Comparison of ENCODE assay signal across 25 cellular contexts in the genomic region with DNA sequence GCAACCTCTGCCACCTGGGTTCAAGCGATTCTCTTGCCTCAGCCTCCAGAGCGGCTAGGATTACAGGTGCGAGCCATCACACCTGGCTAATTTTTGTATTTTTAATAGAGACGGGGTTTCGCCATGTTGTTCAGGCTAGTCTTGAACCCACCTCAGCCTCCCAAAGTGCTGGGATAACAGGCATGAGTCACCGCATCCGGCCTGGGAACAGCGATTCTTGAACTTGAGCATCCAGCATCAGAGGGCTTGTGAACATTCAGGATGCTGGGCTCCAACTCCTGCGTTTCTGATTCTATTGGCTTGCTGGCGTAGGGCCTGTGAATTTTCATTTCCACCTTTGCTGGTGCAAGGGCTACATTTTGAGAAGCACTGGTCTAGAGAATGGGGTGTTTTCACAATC. TPM values are rescaled to one million over a fixed set of nuclear protein-coding genes. Genes with fewer than 3 reads are reported as not detected.
DNase-seq lines count a peak whose midpoint lies in the region; ATAC-seq, FAIRE-seq and TF ChIP-seq lines count a peak whose summit lies in the region.
"Had no signal": no experiment of that assay in that cellular context is flagged by ENCODE, and none has a peak within 500 bp of the region (broad histone marks: within the 10 kb centered on the region; RNA-seq: fewer than 3 reads in every experiment).

No MANE protein-coding gene starts in this region.

- intact Hi-C loops in right lobe of liver (cut with DNase I): no loop called here

- no peak for TF ChIP-seq CTCF in astrocyte (IDR thresholded peaks at IDR 0.05; ENCODE audit: insufficient read depth, low read depth, low read length)
- TF ChIP-seq CTCF in right lobe of liver (IDR thresholded peaks at IDR 0.05): no peak

- no peak overlapping the region for H3K9ac ChIP-seq in astrocyte (ENCODE audit: low read length)
- no peak overlapping the region for H3K9ac ChIP-seq in subcutaneous abdominal adipose tissue (ENCODE audit: low read length in 5 of 5)

- no peak overlapping the region for H2AFZ ChIP-seq in astrocyte (ENCODE audit: low read depth, low read length)

- 94% methylated on average over 8 of the region's 10 CpGs for WGBS in right lobe of liver (ENCODE audit: insufficient coverage, low coverage, low lambda C conversion rate, missing lambda C conversion rate)

- no peak for FAIRE-seq in astrocyte (lab: Jason Lieb, UNC)
- FAIRE-seq: GM19239 had no signal

- TF ChIP-seq POLR2A in right lobe of liver (IDR thresholded peaks at IDR 0.05): no peak

- no peaks in the 10 kb centered on the region for H3K36me3 Mint-ChIP-seq in astrocyte (ENCODE audit: low read depth, unreplicated experiment)
- H3K36me3 Mint-ChIP-seq: activated naive CD8-positive, alpha-beta T cell treated with anti-CD3 and anti-CD28 coated beads, Interleukin-2, amount 10 ng/mL, durations not matched to agents 7 days and 5 days had no signal

- H3K4me1 Mint-ChIP-seq in astrocyte (ENCODE audit: low read depth, unreplicated experiment): peaks cover 27% of the 10 kb centered on the region

- DNase-seq in Daoy (ENCODE audit: low read depth) (peak; percentile 57), astrocyte (ENCODE audit: low read depth) (no peak), right lobe of liver (no peak), inferior parietal cortex (ENCODE audit: extremely low spot score) (no peak), NCI-H2171 (lab: John Stamatoyannopoulos, UW) (no peak), OCI-M2 (lab: John Stamatoyannopoulos, UW; ENCODE audit: unreplicated experiment) (no peak)
- DNase-seq: activated CD4-positive, CD25-positive, alpha-beta regulatory T cell treated with anti-CD3 and anti-CD28 coated beads, Interleukin-2, amount 50 U/mL, for 72 hours; activated CD8-positive, alpha-beta T cell treated with anti-CD3 and anti-CD28 coated beads, Interleukin-2, amount 10 ng/mL, durations not matched to agents 7 days and 5 days; activated effector memory CD4-positive, alpha-beta T cell treated with anti-CD3 and anti-CD28 coated beads, Interleukin-2, amount 50 U/mL, for 16 hours; activated naive CD8-positive, alpha-beta T cell treated with anti-CD3 and anti-CD28 coated beads, Interleukin-2, amount 10 ng/mL, durations not matched to agents 7 days and 5 days; activated T-cell treated with anti-CD3 and anti-CD28 coated beads for 4 hours; Calu3; foreskin fibroblast; heart right ventricle; KG1; MM.1S; NCI-H1417 treated with DMSO at 0.1 percent for 48 hours; NCI-H526; T-helper 1 cell; upper lobe of right lung had no signal

- H3K9me3 ChIP-seq in astrocyte (ENCODE audit: insufficient read depth, low read depth, low read length): no peaks in the 10 kb centered on the region
- H3K9me3 ChIP-seq in right lobe of liver: no peaks in the 10 kb centered on the region
- no peaks in the 10 kb centered on the region for H3K9me3 ChIP-seq in subcutaneous abdominal adipose tissue (ENCODE audit: control insufficient read depth in 5 of 5, low read length in 5 of 5)
- H3K9me3 ChIP-seq: heart right ventricle, upper lobe of right lung had no signal

- H3K79me2 ChIP-seq in astrocyte (ENCODE audit: insufficient read depth, low read length): no peaks in the 10 kb centered on the region

- H3K4me3 ChIP-seq in astrocyte (ENCODE audit: insufficient read depth, low read depth, low read length) (no peak overlapping the region), right lobe of liver (no peak overlapping the region), subcutaneous abdominal adipose tissue (ENCODE audit: low read depth in 1 of 5, low read length in 5 of 5) (no peak overlapping the region)
- H3K4me3 ChIP-seq: heart right ventricle, upper lobe of right lung had no signal

- H3K27ac ChIP-seq in astrocyte (ENCODE audit: low read depth, low read length): peak overlapping the region; percentile 91
- H3K27ac ChIP-seq in right lobe of liver: peak overlapping the region; percentile 73 to 88 (median 81)
- peak overlapping the region; percentile 76 for H3K27ac ChIP-seq in subcutaneous abdominal adipose tissue (ENCODE audit: low read depth, low read length)
- H3K27ac ChIP-seq: C4-2B had no signal

- no peak overlapping the region for H3K27ac Mint-ChIP-seq in astrocyte (ENCODE audit: unreplicated experiment)
- H3K27ac Mint-ChIP-seq: activated CD8-positive, alpha-beta T cell treated with anti-CD3 and anti-CD28 coated beads, Interleukin-2, amount 10 ng/mL, durations not matched to agents 7 days and 5 days; activated naive CD8-positive, alpha-beta T cell treated with anti-CD3 and anti-CD28 coated beads, Interleukin-2, amount 10 ng/mL, durations not matched to agents 7 days and 5 days; progenitor cell of endocrine pancreas had no signal

- H3K4me1 ChIP-seq in astrocyte (ENCODE audit: insufficient read depth, low read length) (peaks cover 29% of the 10 kb centered on the region), right lobe of liver (peaks cover 0 to 27% (median 8%) of the 10 kb centered on the region in 4 donors), subcutaneous abdominal adipose tissue (ENCODE audit: control insufficient read depth in 5 of 5, insufficient read depth in 5 of 5, low read length in 5 of 5) (peaks cover 7 to 35% (median 29%) of the 10 kb centered on the region in 5 donors)
- H3K4me1 ChIP-seq: upper lobe of right lung had no signal

- no peaks in the 10 kb centered on the region for H3K9me3 Mint-ChIP-seq in astrocyte (ENCODE audit: unreplicated experiment)
- H3K9me3 Mint-ChIP-seq: activated naive CD8-positive, alpha-beta T cell treated with anti-CD3 and anti-CD28 coated beads, Interleukin-2, amount 10 ng/mL, durations not matched to agents 7 days and 5 days had no signal

- H4K20me1 ChIP-seq in astrocyte (ENCODE audit: insufficient read depth, low read length): no peaks in the 10 kb centered on the region

- ATAC-seq in right lobe of liver: no peak
- ATAC-seq: activated CD8-positive, alpha-beta T cell treated with anti-CD3 and anti-CD28 coated beads, Interleukin-2, amount 10 ng/mL, durations not matched to agents 7 days and 5 days; HCT116 had no signal

- H3K4me3 Mint-ChIP-seq in astrocyte (ENCODE audit: unreplicated experiment): no peak overlapping the region
- H3K4me3 Mint-ChIP-seq: activated CD8-positive, alpha-beta T cell treated with anti-CD3 and anti-CD28 coated beads, Interleukin-2, amount 10 ng/mL, durations not matched to agents 7 days and 5 days; activated naive CD8-positive, alpha-beta T cell treated with anti-CD3 and anti-CD28 coated beads, Interleukin-2, amount 10 ng/mL, durations not matched to agents 7 days and 5 days had no signal

- no peak overlapping the region for H3K4me2 ChIP-seq in astrocyte (ENCODE audit: low read length)

- H3K36me3 ChIP-seq in astrocyte (ENCODE audit: insufficient read depth, low read length) (no peaks in the 10 kb centered on the region), right lobe of liver (no peaks in the 10 kb centered on the region), subcutaneous abdominal adipose tissue (ENCODE audit: control insufficient read depth in 5 of 5, insufficient read depth in 5 of 5, low read length in 5 of 5) (no peaks in the 10 kb centered on the region)
- H3K36me3 ChIP-seq: heart right ventricle, upper lobe of right lung had no signal

- H3K27me3 ChIP-seq in astrocyte (ENCODE audit: insufficient read depth, low read length): no peaks in the 10 kb centered on the region
- no peaks in the 10 kb centered on the region for H3K27me3 ChIP-seq in right lobe of liver
- H3K27me3 ChIP-seq in subcutaneous abdominal adipose tissue (ENCODE audit: control insufficient read depth in 5 of 5, insufficient read depth in 4 of 5, low read length in 5 of 5): no peaks in the 10 kb centered on the region
- H3K27me3 ChIP-seq: heart right ventricle, upper lobe of right lung had no signal

- no peaks in the 10 kb centered on the region for H3K27me3 Mint-ChIP-seq in astrocyte (ENCODE audit: low read depth, unreplicated experiment)

RNA-seq across cellular contexts. Expression of gene PIM1, which starts 24.5 kb away (rescaled TPM):
- total RNA-seq in Daoy (2014; rRNA removed; shearing (Covaris generic)): 33.3 and 45.3 TPM in 2 replicates
- total RNA-seq in astrocyte (29.0 and 32.1 TPM in 2 replicates), right lobe of liver (10 to 100 TPM in 5 of 6 experiments, 1 to 10 TPM in 1; 5.1 to 45.2 (median 13.0) TPM)
